Comparison of ENCODE assay signal across 1 cellular context in genomic region chr5:52738095-52738506, GRCh38.
TF ChIP-seq lines count a peak whose summit lies in the region.

No MANE protein-coding gene starts in this region.

TF ChIP-seq in IMR-90, 13 proteins besides CTCF, POLR2A, EP300 and RAD21 (continued from another document):
- TF ChIP-seq RFX5 (IDR thresholded peaks at IDR 0.05; ENCODE audit: low read depth, low read length) = no peak
TF ChIP-seq in IMR-90: peak in this region for 0.
